Comparison of ENCODE assay signal across 30 cellular contexts in the genomic region with DNA sequence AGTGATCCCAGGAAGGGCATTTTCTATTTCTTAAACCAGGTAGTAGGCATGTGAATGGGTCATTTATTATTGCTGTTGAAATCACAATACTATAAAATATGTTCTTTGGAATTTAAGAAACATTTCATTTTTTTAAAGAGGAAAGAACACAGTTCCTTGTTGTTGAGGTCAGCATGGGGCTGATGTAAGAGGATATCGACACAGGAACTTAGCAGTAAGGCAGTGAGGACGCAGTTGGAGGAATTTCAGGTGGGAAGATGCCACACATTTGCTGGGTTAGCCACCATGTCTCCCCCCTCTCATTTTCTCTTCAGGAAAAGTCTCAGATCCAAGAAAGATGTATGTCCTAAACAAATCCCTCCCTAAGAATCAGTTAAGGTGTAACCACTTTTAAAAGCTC.
A peak's percentile ranks its signal among the peaks of the same experiment; 100 is the strongest.
DNase-seq lines count a peak whose midpoint lies in the region; ATAC-seq, FAIRE-seq and TF ChIP-seq lines count a peak whose summit lies in the region.
"Had no signal": no experiment of that assay in that cellular context is flagged by ENCODE, and none has a peak within 500 bp of the region (broad histone marks: within the 10 kb centered on the region; RNA-seq: fewer than 3 reads in every experiment).

No MANE protein-coding gene starts in this region.

- H3K4ac ChIP-seq in H1 (replicated peaks; ENCODE audit: insufficient read length, low read depth, low read length), result no peak overlapping the region

- no peaks in the 10 kb centered on the region; a peak in 1 of 4 replicates for H3K79me2 ChIP-seq in H1 (ENCODE audit: control insufficient read depth in 1 of 2, insufficient read depth in 2 of 2, low read length in 2 of 2)

- peak; percentile 33 to 51 for DNase-seq in AML-193 (lab: John Stamatoyannopoulos, UW)
- DNase-seq in CD1c-positive myeloid dendritic cell (ENCODE audit: extremely low spot score), result peak; percentile 39
- DNase-seq in H1 (ENCODE audit: low read depth in 1 of 2, low spot score in 2 of 2), result no peak
- DNase-seq in activated naive CD4-positive, alpha-beta T cell treated with Interleukin-2 at 50 U/mL for 16 hours, result no peak
- DNase-seq in naive thymus-derived CD4-positive, alpha-beta T cell, result no peak
- DNase-seq in inferior parietal cortex (ENCODE audit: extremely low spot score), result no peak
- DNase-seq: activated CD4-positive, alpha-beta T cell treated with anti-CD3 and anti-CD28 coated beads, Interleukin-2, amount 50 U/mL, for 48 hours; activated CD4-positive, CD25-positive, alpha-beta regulatory T cell; activated CD8-positive, alpha-beta memory T cell treated with anti-CD3 and anti-CD28 coated beads, Interleukin-2, amount 50 U/mL, for 4 hours; activated effector memory CD4-positive, alpha-beta T cell treated with anti-CD3 and anti-CD28 coated beads, Interleukin-2, amount 50 U/mL, for 16 hours; activated naive CD8-positive, alpha-beta T cell treated with anti-CD3 and anti-CD28 coated beads, Interleukin-2, amount 50 U/mL, for 24 hours; CD8-positive, alpha-beta T cell; effector CD8-positive, alpha-beta T cell; MG63; NCI-H1417 treated with DMSO at 0.1 percent for 48 hours; NCI-H2081 treated with DMSO at 0.1 percent for 48 hours; NCI-H345; occipital lobe; retina; SIG-M5; spleen; stimulated activated CD4-positive, alpha-beta T cell treated with anti-CD3 and anti-CD28 coated beads, Interleukin-2, amount 100 ng/mL, for 48 hours had no signal

- H4K20me1 ChIP-seq in H1 (replicated peaks in 1 of 2; ENCODE audit: control insufficient read depth in 1 of 2, insufficient read depth in 2 of 2, low read length in 2 of 2), result no peaks in the 10 kb centered on the region

- H3K4me2 ChIP-seq in H1 (ENCODE audit: insufficient read depth in 1 of 2, low read depth in 2 of 2, low read length in 2 of 2), result no peak overlapping the region

- H3K9me3 ChIP-seq in H1 (ENCODE audit: insufficient read depth in 2 of 2, low read depth in 1 of 2, low read length in 1 of 2), result no peaks in the 10 kb centered on the region
- H3K9me3 ChIP-seq in neutrophil, result no peaks in the 10 kb centered on the region
- no peaks in the 10 kb centered on the region for H3K9me3 ChIP-seq in naive thymus-derived CD4-positive, alpha-beta T cell (ENCODE audit: control insufficient read depth in 2 of 3, low read length in 3 of 3)
- H3K9me3 ChIP-seq: MG63, spleen, suprapubic skin had no signal

- no peak overlapping the region for H2BK12ac ChIP-seq in H1 (ENCODE audit: low read depth, low read length)

- no peak overlapping the region for H2BK15ac ChIP-seq in H1 (ENCODE audit: low read length)

- H3K9ac ChIP-seq in H1 (replicated peaks in 1 of 4; ENCODE audit: extremely low read depth in 1 of 4, low read depth in 3 of 4, low read length in 3 of 4), result no peak overlapping the region

- intact Hi-C loops in naive thymus-derived CD4-positive, alpha-beta T cell (cut with micrococcal nuclease), result no loop called here

- H3K36me3 ChIP-seq in H1 (ENCODE audit: control insufficient read depth in 2 of 4, insufficient read depth in 4 of 4, low read length in 3 of 4), result no peaks in the 10 kb centered on the region; a peak in 1 of 8 replicates
- H3K36me3 ChIP-seq in neutrophil, result peaks cover 23% of the 10 kb centered on the region
- H3K36me3 ChIP-seq in naive thymus-derived CD4-positive, alpha-beta T cell (ENCODE audit: control insufficient read depth in 2 of 3, insufficient read depth in 3 of 3, low read length in 3 of 3), result peaks cover 0 to 14% (median 0%) of the 10 kb centered on the region in 3 experiments
- H3K36me3 ChIP-seq: MG63, suprapubic skin had no signal

- H2BK120ac ChIP-seq in H1 (replicated peaks; ENCODE audit: low read depth, low read length), result no peak overlapping the region

- H3K23me2 ChIP-seq in H1 (ENCODE audit: low read depth, low read length), result no peaks in the 10 kb centered on the region

- H3K9me3 Mint-ChIP-seq in naive thymus-derived CD4-positive, alpha-beta T cell, result no peaks in the 10 kb centered on the region
- H3K9me3 Mint-ChIP-seq: activated naive CD8-positive, alpha-beta T cell treated with anti-CD3 and anti-CD28 coated beads, Interleukin-2, amount 50 U/mL, for 24 hours; CD8-positive, alpha-beta T cell; stimulated activated effector memory CD8-positive, alpha-beta T cell treated with anti-CD3 and anti-CD28 coated beads, Interleukin-12 subunit alpha, Interleukin-12 subunit beta, amount 100 ng/mL, for 72 hours had no signal

- POLR2A ChIA-PET in H1 (lab: Charles Lee; ENCODE audit: partially characterized antibody), result interaction anchor here (1.4 kb wide), 1 partner anchor 12 kb away, joined by 3 read pairs; no protein-coding TSS in a partner anchor
- POLR2A ChIA-PET in naive thymus-derived CD4-positive, alpha-beta T cell (lab: Charles Lee), result no interaction called here

- no peak for ATAC-seq in naive thymus-derived CD4-positive, alpha-beta T cell
- no peak for ATAC-seq in HG03354 (IDR thresholded peaks at IDR 0.05; ENCODE audit: poor library complexity, severe bottlenecking, unreplicated experiment)
- ATAC-seq: activated naive CD8-positive, alpha-beta T cell treated with anti-CD3 and anti-CD28 coated beads, Interleukin-2, amount 50 U/mL, for 24 hours; CD8-positive, alpha-beta T cell; esophagus mucosa; K562; stimulated activated effector memory CD8-positive, alpha-beta T cell treated with anti-CD3 and anti-CD28 coated beads, Interleukin-12 subunit alpha, Interleukin-12 subunit beta, amount 100 ng/mL, for 72 hours had no signal

- H2BK5ac ChIP-seq in H1 (ENCODE audit: low read depth, low read length), result no peak overlapping the region

- no peak overlapping the region for H3K27ac ChIP-seq in H1 (ENCODE audit: low read depth, low read length)
- H3K27ac ChIP-seq in neutrophil, result peak overlapping the region; percentile 45
- no peak overlapping the region for H3K27ac ChIP-seq in naive thymus-derived CD4-positive, alpha-beta T cell (ENCODE audit: low read depth, low read length)

- peaks cover 0 to 11% (median 3%) of the 10 kb centered on the region in 7 donors for H3K4me1 Mint-ChIP-seq in naive thymus-derived CD4-positive, alpha-beta T cell
- H3K4me1 Mint-ChIP-seq: stimulated activated effector memory CD8-positive, alpha-beta T cell treated with anti-CD3 and anti-CD28 coated beads, Interleukin-12 subunit alpha, Interleukin-12 subunit beta, amount 100 ng/mL, for 72 hours had no signal

- H4K5ac ChIP-seq in H1 (ENCODE audit: insufficient read length, low read depth, low read length), result no peak overlapping the region

- H2AFZ ChIP-seq in H1 (ENCODE audit: low read length), result no peak overlapping the region

- H4K91ac ChIP-seq in H1 (replicated peaks; ENCODE audit: insufficient read length, low read length), result no peak overlapping the region

- CTCF ChIA-PET in H1 (lab: Charles Lee; ENCODE audit: partially characterized antibody), result interaction anchor here (0.9 to 2.0 kb wide), 6 partner anchors 14 to 741 kb away, joined by 3 to 6 read pairs (median 4); no protein-coding TSS in a partner anchor
- CTCF ChIA-PET in naive thymus-derived CD4-positive, alpha-beta T cell (lab: Charles Lee), result no interaction called here

- no peak overlapping the region for H3K23ac ChIP-seq in H1 (ENCODE audit: insufficient read length)

- no peak overlapping the region for H2BK20ac ChIP-seq in H1 (ENCODE audit: low read length)

- no peak for TF ChIP-seq POLR2A in H1 (IDR thresholded peaks at IDR 0.05; ENCODE audit: control extremely low read depth in 1 of 2, low read depth in 2 of 2, low read length in 2 of 2)

- TF ChIP-seq EP300 in H1 (IDR thresholded peaks at IDR 0.05; ENCODE audit: borderline replicate concordance in 1 of 2, low read depth in 2 of 2, low read length in 2 of 2), result no peak

- H3K4me1 ChIP-seq in H1 (replicated peaks in 1 of 4; ENCODE audit: control insufficient read depth in 3 of 4, insufficient read depth in 4 of 4, low read length in 3 of 4), result peaks cover 20 to 51% (median 45%) of the 10 kb centered on the region in 4 experiments
- peaks cover 53 to 56% of the 10 kb centered on the region in 2 experiments for H3K4me1 ChIP-seq in neutrophil (ENCODE audit: control insufficient read depth in 1 of 2, insufficient read depth in 1 of 2, low read depth in 1 of 2, low read length in 1 of 2)
- no peaks in the 10 kb centered on the region for H3K4me1 ChIP-seq in naive thymus-derived CD4-positive, alpha-beta T cell (ENCODE audit: control insufficient read depth in 2 of 2, insufficient read depth in 2 of 2, low read length in 2 of 2)

- no peak for TF ChIP-seq RAD21 in H1 (IDR thresholded peaks at IDR 0.05 in 1 of 2, conservative IDR thresholded peaks at IDR 0.05 in 1 of 2; ENCODE audit: low read depth in 2 of 2, low read length in 2 of 2)

- H3K36me3 Mint-ChIP-seq in naive thymus-derived CD4-positive, alpha-beta T cell, result peaks cover 0 to 17% (median 6%) of the 10 kb centered on the region in 5 donors
- H3K36me3 Mint-ChIP-seq: stimulated activated effector memory CD8-positive, alpha-beta T cell treated with anti-CD3 and anti-CD28 coated beads, Interleukin-12 subunit alpha, Interleukin-12 subunit beta, amount 100 ng/mL, for 72 hours had no signal

- H3K4me3 Mint-ChIP-seq in naive thymus-derived CD4-positive, alpha-beta T cell, result no peak overlapping the region
- H3K4me3 Mint-ChIP-seq: activated naive CD8-positive, alpha-beta T cell treated with anti-CD3 and anti-CD28 coated beads, Interleukin-2, amount 50 U/mL, for 24 hours; CD8-positive, alpha-beta T cell; stimulated activated effector memory CD8-positive, alpha-beta T cell treated with anti-CD3 and anti-CD28 coated beads, Interleukin-12 subunit alpha, Interleukin-12 subunit beta, amount 100 ng/mL, for 72 hours had no signal

- no peak overlapping the region for H3K18ac ChIP-seq in H1 (ENCODE audit: extremely low read depth, low read length)

- no peak overlapping the region for H4K8ac ChIP-seq in H1 (ENCODE audit: extremely low read depth, insufficient read depth, low read length)

- H2AK5ac ChIP-seq in H1 (ENCODE audit: low read depth, low read length), result 0 out of 2 replicates have a peak overlapping the region, but pooled peaks have one; percentile 43

- no peak overlapping the region for H3K27ac Mint-ChIP-seq in naive thymus-derived CD4-positive, alpha-beta T cell
- H3K27ac Mint-ChIP-seq: activated naive CD8-positive, alpha-beta T cell treated with anti-CD3 and anti-CD28 coated beads, Interleukin-2, amount 50 U/mL, for 24 hours; CD8-positive, alpha-beta T cell had no signal

- TF ChIP-seq CTCF in H1 (IDR thresholded peaks at IDR 0.05; ENCODE audit: control extremely low read depth in 1 of 3, insufficient read depth in 1 of 3, low read depth in 1 of 3, low read length in 3 of 3) (no peak), neutrophil (IDR thresholded peaks at IDR 0.05) (no peak)

- no peaks in the 10 kb centered on the region for H3K79me1 ChIP-seq in H1 (ENCODE audit: low read depth, low read length)

- no peaks in the 10 kb centered on the region for H3K27me3 Mint-ChIP-seq in naive thymus-derived CD4-positive, alpha-beta T cell
- H3K27me3 Mint-ChIP-seq: activated naive CD8-positive, alpha-beta T cell treated with anti-CD3 and anti-CD28 coated beads, Interleukin-2, amount 50 U/mL, for 24 hours had no signal

- FAIRE-seq in H1 (lab: Jason Lieb, UNC), result no peak
- FAIRE-seq: frontal cortex, K562, keratinocyte had no signal

- H3K4me3 ChIP-seq in H1 (ENCODE audit: extremely low read depth in 1 of 4, insufficient read depth in 2 of 4, low read depth in 3 of 4, low read length in 4 of 4) (no peak overlapping the region), neutrophil (ENCODE audit: low read depth in 1 of 2, low read length in 1 of 2) (no peak overlapping the region)
- no peak overlapping the region for H3K4me3 ChIP-seq in naive thymus-derived CD4-positive, alpha-beta T cell (ENCODE audit: low read length)
- H3K4me3 ChIP-seq: K562, MG63, spleen, suprapubic skin had no signal

- H3K56ac ChIP-seq in H1 (replicated peaks; ENCODE audit: insufficient read length, low read depth, low read length), result no peak overlapping the region

- H3K14ac ChIP-seq in H1 (ENCODE audit: insufficient read length), result no peak overlapping the region

- no peaks in the 10 kb centered on the region; a peak in 2 of 7 replicates for H3K27me3 ChIP-seq in H1 (replicated peaks in 1 of 4; ENCODE audit: control insufficient read depth in 3 of 4, extremely low read depth in 1 of 4, insufficient read depth in 3 of 4, low read length in 3 of 4)
- H3K27me3 ChIP-seq in neutrophil, result no peaks in the 10 kb centered on the region
- no peaks in the 10 kb centered on the region for H3K27me3 ChIP-seq in naive thymus-derived CD4-positive, alpha-beta T cell (ENCODE audit: control insufficient read depth in 2 of 2, insufficient read depth in 2 of 2, low read length in 2 of 2)
- H3K27me3 ChIP-seq: MG63, spleen, suprapubic skin had no signal

- WGBS in H1 (ENCODE audit: extremely low coverage in 1 of 2, insufficient coverage in 1 of 2, insufficient read length in 1 of 2, insufficient replicate concordance in 2 of 2, low coverage in 1 of 2, low lambda C conversion rate in 2 of 2, missing lambda C conversion rate in 1 of 2), 2 experiments, result 88% methylated on average over 2 of the region's 2 CpGs; no CpG with 5 or more reads in 1 of the 2 experiments

Comparison
In these comparisons a context has a peak if more than half of its experiments do, and no peak if none do; other contexts are left out.
1. DNase-seq: peak in AML-193 (2 of 2) and CD1c-positive myeloid dendritic cell (single experiment); none in H1 (0 of 2), activated naive CD4-positive, alpha-beta T cell treated with Interleukin-2 at 50 U/mL for 16 hours (single experiment), naive thymus-derived CD4-positive, alpha-beta T cell (0 of 9) and inferior parietal cortex (single experiment).